In the genomic region with DNA sequence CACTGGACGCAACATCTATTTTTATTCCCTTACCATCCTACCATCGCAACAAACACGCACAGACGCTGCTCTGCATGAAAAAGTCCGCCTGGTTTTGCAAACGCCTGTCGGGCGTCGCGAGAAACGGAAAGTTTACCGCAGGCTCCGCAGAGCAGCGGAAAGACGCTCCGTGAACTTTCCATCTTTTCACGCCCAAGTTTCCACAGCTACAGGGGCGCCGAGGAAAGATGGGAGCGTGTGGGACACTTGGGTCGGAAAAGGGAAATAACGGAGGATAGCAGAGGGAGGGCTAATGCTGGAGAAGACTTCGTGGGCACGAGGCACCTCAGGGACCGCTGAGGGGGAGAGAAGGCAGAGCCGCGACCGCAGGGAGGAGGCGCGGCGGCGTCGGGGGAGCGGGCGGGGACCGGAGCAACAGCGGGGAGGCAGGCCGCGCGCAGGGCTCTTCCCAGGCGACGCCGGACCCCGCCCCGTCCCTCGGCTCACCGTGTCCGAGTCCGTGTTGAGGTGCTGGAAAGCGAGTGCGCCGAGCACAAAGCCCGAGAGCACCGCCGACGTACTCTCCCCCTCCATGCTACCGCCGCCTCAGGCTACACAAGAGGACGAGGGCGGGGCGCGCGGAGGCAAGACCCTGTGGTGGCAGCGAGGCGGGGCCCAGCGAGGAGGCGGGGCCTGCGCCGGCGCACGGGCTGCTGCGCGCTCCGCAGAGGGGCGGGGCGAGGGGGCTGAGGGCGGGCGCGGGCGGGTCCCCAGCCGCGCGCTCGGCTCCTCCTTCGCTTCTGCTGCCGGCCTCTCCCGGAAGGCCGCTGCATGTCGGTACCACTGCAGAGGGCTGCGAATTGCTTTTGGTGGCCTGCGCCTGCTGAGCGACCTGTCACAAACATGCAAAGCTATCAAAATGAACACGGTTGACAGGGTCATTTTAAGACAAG, we compare ENCODE assay signal across 8 cellular contexts. TPM values are rescaled to one million over a fixed set of nuclear protein-coding genes. Genes with fewer than 3 reads are reported as not detected.
DNase-seq lines count a peak whose midpoint lies in the region; ATAC-seq, FAIRE-seq and TF ChIP-seq lines count a peak whose summit lies in the region.

TSS of gene ABRAXAS1 (minus strand) at position 601 of the 932 bp plus-strand sequence. CDS start at position 573, 28 bp downstream.

- H3K4me3 Mint-ChIP-seq in T-helper 2 cell treated with Interferon-gamma antibody and Interleukin-4, amounts not matched to agents 5 μg/mL and 100 μg/mL, for 36 hours, result peak within 1 kb of the TSS; percentile 99

- ATAC-seq in HG02973 (IDR thresholded peaks at IDR 0.05; ENCODE audit: unreplicated experiment), result peak; percentile 96
- peak; percentile 99 for ATAC-seq in aorta (ENCODE audit: low FRiP score)

- WGBS in aorta, 2 donors, result 0% methylated on average over 70 to 93 of the region's 93 CpGs

- H3K36me3 ChIP-seq in aorta (ENCODE audit: control insufficient read depth in 1 of 2, insufficient read depth in 2 of 2, low read length in 1 of 2), result peaks cover 0 to 2% of the 10 kb centered on the region in 2 donors

- H3K4me1 ChIP-seq in aorta (ENCODE audit: control insufficient read depth in 1 of 2, insufficient read depth in 2 of 2, low read length in 2 of 2), result peaks cover 0 to 2% of the 10 kb centered on the region in 2 donors

- no peak for TF ChIP-seq CTCF in astrocyte of the cerebellum (IDR thresholded peaks at IDR 0.05; ENCODE audit: low read depth, low read length, missing control alignments)

- no peaks in the 10 kb centered on the region for H3K27me3 ChIP-seq in aorta (ENCODE audit: control insufficient read depth in 1 of 2, insufficient read depth in 2 of 2, low read length in 1 of 2)

- peak within 1 kb of the TSS; percentile 62 to 89 for H3K27ac ChIP-seq in aorta (ENCODE audit: low read depth in 1 of 2, low read length in 2 of 2)

- DNase-seq in GM18507 (ENCODE audit: extremely low spot score, insufficient read length, low read depth) (peak; percentile 94), NCI-H1930 (lab: John Stamatoyannopoulos, UW) (peak; percentile 88 to 90), astrocyte of the cerebellum (ENCODE audit: low read depth) (peak; percentile 77), hepatic stellate cell (ENCODE audit: low spot score) (peak; percentile 89), renal cortical epithelial cell (ENCODE audit: low read depth) (peak; percentile 69), aorta (peak; percentile 96 to 97)
- DNase-seq in T-helper 2 cell treated with Interferon-gamma antibody and Interleukin-4, amounts not matched to agents 5 μg/mL and 100 μg/mL, for 36 hours (ENCODE audit: low spot score), result peak; percentile 94

- no peaks in the 10 kb centered on the region for H3K9me3 Mint-ChIP-seq in T-helper 2 cell treated with Interferon-gamma antibody and Interleukin-4, amounts not matched to agents 5 μg/mL and 100 μg/mL, for 36 hours

- H3K4me3 ChIP-seq in astrocyte of the cerebellum (ENCODE audit: low read depth, low read length) (peak within 1 kb of the TSS; percentile 89), aorta (ENCODE audit: low read length in 2 of 2) (peak within 1 kb of the TSS; percentile 83 to 97)

- in situ Hi-C loops in astrocyte of the cerebellum (cut with HindIII; ENCODE audit: low sequenced_read_pairs), result no loop called here

- H3K27ac Mint-ChIP-seq in T-helper 2 cell treated with Interferon-gamma antibody and Interleukin-4, amounts not matched to agents 5 μg/mL and 100 μg/mL, for 36 hours, result peak within 1 kb of the TSS; percentile 98

- peak; percentile 88 for FAIRE-seq in GM18507 (lab: Jason Lieb, UNC)

- H3K9me3 ChIP-seq in aorta (ENCODE audit: control insufficient read depth, low read length), result no peaks in the 10 kb centered on the region

- H3K4me1 Mint-ChIP-seq in T-helper 2 cell treated with Interferon-gamma antibody and Interleukin-4, amounts not matched to agents 5 μg/mL and 100 μg/mL, for 36 hours (ENCODE audit: low read depth), result peaks cover 20% of the 10 kb centered on the region

- peaks cover 6% of the 10 kb centered on the region for H3K36me3 Mint-ChIP-seq in T-helper 2 cell treated with Interferon-gamma antibody and Interleukin-4, amounts not matched to agents 5 μg/mL and 100 μg/mL, for 36 hours (ENCODE audit: low read depth)

- intact Hi-C loops in aorta (cut with DNase I), result loop anchor here in 1 of 2 donors (2.0 kb wide), 1 partner anchor 30 kb away; the partner anchor contains the start of gene HELQ

- no peaks in the 10 kb centered on the region for H3K27me3 Mint-ChIP-seq in T-helper 2 cell treated with Interferon-gamma antibody and Interleukin-4, amounts not matched to agents 5 μg/mL and 100 μg/mL, for 36 hours (ENCODE audit: low read depth)

RNA-seq across cellular contexts. Expression of gene ABRAXAS1, which starts in this region (rescaled TPM):
- 15.4 and 25.4 TPM in 2 replicates for total RNA-seq in renal cortical epithelial cell
- 10 to 100 TPM; 12.0 to 21.0 TPM for total RNA-seq in aorta
- polyA plus RNA-seq in aorta, result 10 to 100 TPM; 10.6 to 13.3 TPM

Comparison
In these comparisons a context has a peak if more than half of its experiments do, and no peak if none do; other contexts are left out.
1. Peak in every context shown above with its lines: DNase-seq, ATAC-seq, H3K4me3 ChIP-seq and H3K27ac ChIP-seq.